ENCODE assay signal across 19 cellular contexts in the genomic region with DNA sequence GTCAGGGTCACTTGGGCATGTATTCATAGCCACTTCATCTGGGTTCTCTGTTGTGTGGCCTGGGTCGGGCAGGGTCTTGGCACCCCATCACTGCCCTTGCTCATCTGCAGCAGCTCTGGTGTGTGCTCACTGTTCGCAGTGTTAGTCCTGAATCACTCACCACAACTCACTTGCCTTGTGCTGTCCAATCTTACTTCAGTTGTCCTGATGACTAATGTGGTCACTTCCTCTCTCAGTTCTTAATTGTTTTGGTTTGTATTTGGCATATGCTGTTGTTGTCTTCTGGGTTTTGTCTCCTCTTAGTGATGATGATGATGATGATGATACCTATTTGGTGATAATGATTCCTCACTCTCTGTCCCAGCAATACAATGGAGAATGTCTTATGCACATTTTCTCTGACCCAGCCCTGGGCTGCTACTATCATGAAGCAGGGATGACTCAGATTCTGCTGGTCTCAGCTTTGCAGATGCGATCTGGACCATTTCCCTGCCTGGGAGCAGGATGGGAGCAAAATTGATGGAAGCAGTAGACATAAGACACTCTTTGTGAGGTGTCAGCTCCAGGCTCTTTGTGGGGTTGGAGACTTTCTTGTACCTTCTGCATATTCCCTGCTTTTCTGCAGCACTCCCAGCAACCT. TPM values are rescaled to one million over a fixed set of nuclear protein-coding genes. Genes with fewer than 3 reads are reported as not detected.
DNase-seq lines count a peak whose midpoint lies in the region; ATAC-seq and TF ChIP-seq lines count a peak whose summit lies in the region.
"Had no signal": no experiment of that assay in that cellular context is flagged by ENCODE, and none has a peak within 500 bp of the region (broad histone marks: within the 10 kb centered on the region; RNA-seq: fewer than 3 reads in every experiment).

No MANE protein-coding gene starts in this region.

- CTCF ChIA-PET in CD4-positive, alpha-beta T cell (lab: Charles Lee), result no interaction called here

- H3K27ac Mint-ChIP-seq in CD4-positive, alpha-beta T cell, result no peak overlapping the region
- H3K27ac Mint-ChIP-seq: endodermal cell had no signal

- H3K27me3 Mint-ChIP-seq in CD4-positive, alpha-beta T cell, result peaks cover 23% of the 10 kb centered on the region

- H3K36me3 ChIP-seq in RWPE2 (ENCODE audit: low read depth), result no peaks in the 10 kb centered on the region
- H3K36me3 ChIP-seq: heart left ventricle, prostate gland had no signal

- no peaks in the 10 kb centered on the region for H3K36me3 Mint-ChIP-seq in CD4-positive, alpha-beta T cell (ENCODE audit: low read depth)

- no peaks in the 10 kb centered on the region for H3K9me3 ChIP-seq in RWPE2 (ENCODE audit: severe bottlenecking)
- no peaks in the 10 kb centered on the region for H3K9me3 ChIP-seq in CD4-positive, alpha-beta T cell (ENCODE audit: control insufficient read depth, low read length)
- H3K9me3 ChIP-seq: heart left ventricle, prostate gland had no signal

- TF ChIP-seq CTCF in AG10803 (conservative IDR thresholded peaks at IDR 0.05; ENCODE audit: low read length) (no peak), RWPE2 (IDR thresholded peaks at IDR 0.05; ENCODE audit: poor library complexity, severe bottlenecking) (no peak), foreskin keratinocyte (conservative IDR thresholded peaks at IDR 0.05) (no peak)
- TF ChIP-seq CTCF in CD4-positive, alpha-beta T cell (IDR thresholded peaks at IDR 0.05), result no peak

- no peak overlapping the region for H3K4me3 Mint-ChIP-seq in CD4-positive, alpha-beta T cell
- H3K4me3 Mint-ChIP-seq: endodermal cell had no signal

- H3K4me3 ChIP-seq in AG10803 (ENCODE audit: low read length) (no peak overlapping the region), RWPE2 (ENCODE audit: severe bottlenecking) (no peak overlapping the region)
- H3K4me3 ChIP-seq: heart left ventricle, prostate gland had no signal

- ATAC-seq in RWPE2 (ENCODE audit: low read depth) (peak; percentile 65; the same call in 2 of the 3 replicates), foreskin keratinocyte (peak; percentile 73), GM19324 (IDR thresholded peaks at IDR 0.05; ENCODE audit: low FRiP score, unreplicated experiment) (no peak)
- ATAC-seq in CD4-positive, alpha-beta T cell (ENCODE audit: poor library complexity), result no peak
- ATAC-seq: heart left ventricle, left cardiac atrium had no signal

- no peaks in the 10 kb centered on the region for H3K4me1 ChIP-seq in RWPE2 (ENCODE audit: insufficient read depth, poor library complexity, severe bottlenecking)
- no peaks in the 10 kb centered on the region for H3K4me1 ChIP-seq in foreskin keratinocyte
- H3K4me1 ChIP-seq: heart left ventricle, prostate gland had no signal

- H3K9me3 Mint-ChIP-seq in CD4-positive, alpha-beta T cell, result no peaks in the 10 kb centered on the region
- H3K9me3 Mint-ChIP-seq: endodermal cell had no signal

- no peaks in the 10 kb centered on the region for H3K27me3 ChIP-seq in RWPE2 (ENCODE audit: insufficient read depth, poor library complexity, severe bottlenecking)
- H3K27me3 ChIP-seq in foreskin keratinocyte, result no peaks in the 10 kb centered on the region
- no peaks in the 10 kb centered on the region for H3K27me3 ChIP-seq in CD4-positive, alpha-beta T cell (ENCODE audit: control insufficient read depth, insufficient read depth, low read length)

- POLR2A ChIA-PET in CD4-positive, alpha-beta T cell (lab: Charles Lee), result no interaction called here

- intact Hi-C loops in CD4-positive, alpha-beta T cell (cut with DNase I, micrococcal nuclease), result loop anchor here in 1 of 2 experiments (10.0 kb wide), 1 partner anchor 349 kb away; no protein-coding TSS in a partner anchor

- peak; percentile 58 for DNase-seq in AG10803 (ENCODE audit: low read depth)
- peak; percentile 30 for DNase-seq in H4 (ENCODE audit: low spot score)
- DNase-seq in RWPE2 (ENCODE audit: low spot score), result peak; percentile 10
- DNase-seq in foreskin keratinocyte, result peak; percentile 12 to 49
- no peak for DNase-seq in hippocampal formation (lab: John Stamatoyannopoulos, UW)
- DNase-seq in CD4-positive, alpha-beta T cell, result no peak
- DNase-seq in activated CD4-positive, alpha-beta T cell treated with anti-CD3 and anti-CD28 coated beads, Interleukin-2, amount 50 U/mL, for 1 hour, result no peak
- DNase-seq: activated naive CD4-positive, alpha-beta T cell; endodermal cell; heart left ventricle; KG1; left cardiac atrium; NCI-H2081; NCI-H82; stimulated activated CD8-positive, alpha-beta memory T cell treated with anti-CD3 and anti-CD28 coated beads, Interleukin-4, amount 100 ng/mL, for 48 hours; trophoblast cell had no signal

- H3K27ac ChIP-seq in RWPE2 (ENCODE audit: poor library complexity, severe bottlenecking), result no peak overlapping the region
- H3K27ac ChIP-seq in foreskin keratinocyte, result no peak overlapping the region
- H3K27ac ChIP-seq in CD4-positive, alpha-beta T cell (ENCODE audit: low read depth, low read length), result no peak overlapping the region
- H3K27ac ChIP-seq: heart left ventricle, prostate gland had no signal

- no peaks in the 10 kb centered on the region for H3K4me1 Mint-ChIP-seq in CD4-positive, alpha-beta T cell (ENCODE audit: low read depth)
- H3K4me1 Mint-ChIP-seq: endodermal cell had no signal

RNA-seq across cellular contexts. Expression of a gene that starts 17.0 kb away (rescaled TPM):
- not detected in 2 replicates for total RNA-seq in H4 (2014; rRNA removed; shearing (Covaris generic))
- not detected in 2 replicates for total RNA-seq in foreskin keratinocyte
- polyA plus RNA-seq in foreskin keratinocyte, result not detected in 2 replicates
- under 1 TPM in 1 of 2 experiments, not detected in 1; 0.05 TPM for total RNA-seq in CD4-positive, alpha-beta T cell
- total RNA-seq: activated CD8-positive, alpha-beta memory T cell treated with anti-CD3 and anti-CD28 coated beads for 36 hours had no signal

Comparison
In these comparisons a context has a peak if more than half of its experiments do, and no peak if none do; other contexts are left out.
1. DNase-seq: peak in AG10803 (single experiment), H4 (single experiment), RWPE2 (single experiment) and foreskin keratinocyte (2 of 2); none in hippocampal formation (0 of 2), CD4-positive, alpha-beta T cell (0 of 10) and activated CD4-positive, alpha-beta T cell treated with anti-CD3 and anti-CD28 coated beads, Interleukin-2, amount 50 U/mL, for 1 hour (single experiment).
2. ATAC-seq: peak in RWPE2 (single experiment) and foreskin keratinocyte (single experiment); none in CD4-positive, alpha-beta T cell (single experiment) and GM19324 (single experiment).